21 cellular contexts compared by ENCODE assay signal in genomic region chr5:175714686-175715085, GRCh38. TPM values are rescaled to one million over a fixed set of nuclear protein-coding genes. Genes with fewer than 3 reads are reported as not detected.
"Had no signal": no experiment of that assay in that cellular context is flagged by ENCODE, and none has a peak within 500 bp of the region (broad histone marks: within the 10 kb centered on the region; RNA-seq: fewer than 3 reads in every experiment).

No MANE protein-coding gene starts in this region.

- H3K36me3 ChIP-seq: Peyer's patch, SJSA1 had no signal

- H3K27ac ChIP-seq: Peyer's patch, RWPE1, SJSA1 had no signal

- H3K4me3 Mint-ChIP-seq: activated CD4-positive, alpha-beta memory T cell treated with anti-CD3 and anti-CD28 coated beads for 36 hours; activated CD4-positive, alpha-beta T cell treated with anti-CD3 and anti-CD28 coated beads, Interleukin-2, amount 10 ng/mL, durations not matched to agents 7 days and 5 days; activated naive CD4-positive, alpha-beta T cell treated with anti-CD3 and anti-CD28 coated beads for 36 hours; activated T-cell treated with anti-CD3 and anti-CD28 coated beads, Interleukin-2, amount 50 U/mL, for 72 hours; brain; T-helper 1 cell treated with Interleukin-12 subunit alpha and Interleukin-12 subunit beta and Interleukin-4 antibody, amounts not matched to agents 30 μg/mL and 1 μg/mL, for 36 hours had no signal

- H3K4me1 ChIP-seq: Peyer's patch, SJSA1 had no signal

- H3K27me3 Mint-ChIP-seq: activated CD4-positive, alpha-beta memory T cell treated with anti-CD3 and anti-CD28 coated beads for 36 hours; activated CD4-positive, alpha-beta T cell treated with anti-CD3 and anti-CD28 coated beads, Interleukin-2, amount 10 ng/mL, durations not matched to agents 7 days and 5 days had no signal

- H3K27ac Mint-ChIP-seq: activated CD4-positive, alpha-beta memory T cell treated with anti-CD3 and anti-CD28 coated beads for 36 hours; activated CD4-positive, alpha-beta T cell treated with anti-CD3 and anti-CD28 coated beads, Interleukin-2, amount 10 ng/mL, durations not matched to agents 7 days and 5 days; activated naive CD4-positive, alpha-beta T cell treated with anti-CD3 and anti-CD28 coated beads for 36 hours; activated T-cell treated with anti-CD3 and anti-CD28 coated beads, Interleukin-2, amount 50 U/mL, for 72 hours; brain; T-helper 1 cell treated with Interleukin-12 subunit alpha and Interleukin-12 subunit beta and Interleukin-4 antibody, amounts not matched to agents 30 μg/mL and 1 μg/mL, for 36 hours had no signal

- ATAC-seq: activated T-cell treated with anti-CD3 and anti-CD28 coated beads, Interleukin-2, amount 50 U/mL, for 72 hours; SK-N-SH treated with all-trans-retinoic acid at 6 μM for 48 hours had no signal

- H3K36me3 Mint-ChIP-seq: brain had no signal

- H3K4me3 ChIP-seq: Peyer's patch, SJSA1 had no signal

- H3K9me3 ChIP-seq: SJSA1 had no signal

- H3K27me3 ChIP-seq: Peyer's patch had no signal

- H3K4me1 Mint-ChIP-seq: brain had no signal

- DNase-seq: activated CD4-positive, alpha-beta memory T cell treated with anti-CD3 and anti-CD28 coated beads for 36 hours; activated CD4-positive, alpha-beta T cell treated with anti-CD3 and anti-CD28 coated beads, Interleukin-2, amount 10 ng/mL, durations not matched to agents 7 days and 5 days; activated naive CD4-positive, alpha-beta T cell treated with anti-CD3 and anti-CD28 coated beads for 36 hours; activated T-cell treated with anti-CD3 and anti-CD28 coated beads, Interleukin-2, amount 50 U/mL, for 72 hours; amygdala; IMR-90; Kasumi-1; KBM-7; NCI-H1105 treated with DMSO at 0.1 percent for 48 hours; NCI-H1436 treated with DMSO at 0.1 percent for 48 hours; NCI-H187; NCI-H2081; NCI-H446; NCI-H524; SHP77 had no signal

RNA-seq across cellular contexts. Expression of gene HRH2, which starts 56.8 kb away (rescaled TPM):
- total RNA-seq: IMR-90, SJSA1 had no signal
